Comparison of ENCODE assay signal across 8 cellular contexts in the genomic region with DNA sequence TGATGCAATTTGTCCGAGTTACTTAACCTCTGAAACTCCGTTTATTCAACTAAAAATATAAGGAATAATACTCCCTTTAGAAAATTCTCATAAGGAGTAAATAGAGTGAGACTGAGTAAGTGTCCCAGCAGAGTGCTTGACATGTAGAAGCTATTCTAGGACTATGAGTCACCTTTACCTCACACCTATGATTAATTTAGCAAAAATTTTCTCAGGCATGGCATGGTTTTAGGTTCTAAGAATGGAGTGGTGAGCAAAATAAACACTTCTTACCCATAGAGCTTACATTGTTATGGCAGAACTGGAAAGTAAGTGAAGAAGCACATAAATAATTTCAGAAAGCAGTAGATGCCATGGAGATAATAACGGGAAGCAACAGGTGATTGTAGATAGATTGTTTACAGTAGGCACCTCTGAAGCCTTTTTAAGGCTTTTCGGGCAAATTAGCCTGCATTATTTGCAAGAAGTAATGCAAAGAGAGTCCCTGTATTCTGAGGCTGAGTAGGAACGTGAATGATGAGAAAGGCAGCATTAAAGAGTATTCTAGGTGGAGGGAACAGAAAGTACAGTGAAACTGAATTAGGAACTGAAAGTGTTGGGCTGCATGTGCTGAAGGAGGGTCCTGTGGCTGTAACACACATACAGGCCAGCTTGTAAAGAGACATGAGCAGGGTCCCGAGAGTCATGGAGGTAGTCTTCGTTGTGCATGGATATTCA.
DNase-seq lines count a peak whose midpoint lies in the region; ATAC-seq, FAIRE-seq and TF ChIP-seq lines count a peak whose summit lies in the region.

No MANE protein-coding gene starts in this region.

- FAIRE-seq in GM12891 (lab: Jason Lieb, UNC) = peak; percentile 96

- POLR2A ChIA-PET in activated B cell treated with CpG ODN at 0.5 μM for 24 hours (lab: Charles Lee) = interaction anchor here (0.8 kb wide), 1 partner anchor 10 kb away, joined by 3 read pairs; no protein-coding TSS in a partner anchor

- TF ChIP-seq CTCF in activated B cell treated with CpG ODN at 0.5 μM for 24 hours (IDR thresholded peaks at IDR 0.05) = no peak
- no peak for TF ChIP-seq CTCF in osteocyte (IDR thresholded peaks at IDR 0.05)

- H3K4me1 Mint-ChIP-seq in activated B cell treated with CpG ODN at 0.5 μM for 24 hours = peaks cover 17% of the 10 kb centered on the region
- peaks cover 19% of the 10 kb centered on the region for H3K4me1 Mint-ChIP-seq in osteocyte (ENCODE audit: unreplicated experiment)
- H3K4me1 Mint-ChIP-seq in immature natural killer cell = no peaks in the 10 kb centered on the region

- H3K9me3 Mint-ChIP-seq in activated B cell treated with CpG ODN at 0.5 μM for 24 hours (no peaks in the 10 kb centered on the region), osteocyte (ENCODE audit: unreplicated experiment) (no peaks in the 10 kb centered on the region), immature natural killer cell (no peaks in the 10 kb centered on the region)

- peak overlapping the region; percentile 25 for H3K27ac Mint-ChIP-seq in activated B cell treated with CpG ODN at 0.5 μM for 24 hours
- H3K27ac Mint-ChIP-seq in osteocyte (ENCODE audit: unreplicated experiment) = peak overlapping the region; percentile 8
- no peak overlapping the region for H3K27ac Mint-ChIP-seq in immature natural killer cell

- intact Hi-C loops in activated B cell treated with CpG ODN at 0.5 μM for 24 hours (cut with micrococcal nuclease) = loop anchor here (5.0 kb wide), 2 partner anchors 400 to 670 kb away; a partner anchor contains a TSS

- TF ChIP-seq POLR2A in GM12891 (IDR thresholded peaks at IDR 0.05; ENCODE audit: low read depth, low read length) = no peak

- no peaks in the 10 kb centered on the region for H3K27me3 Mint-ChIP-seq in activated B cell treated with CpG ODN at 0.5 μM for 24 hours
- no peaks in the 10 kb centered on the region for H3K27me3 Mint-ChIP-seq in osteocyte (ENCODE audit: unreplicated experiment)
- H3K27me3 Mint-ChIP-seq in immature natural killer cell (ENCODE audit: low read depth in 3 of 3) = no peaks in the 10 kb centered on the region

- CTCF ChIA-PET in activated B cell treated with CpG ODN at 0.5 μM for 24 hours (lab: Charles Lee) = interaction anchor here (1.3 kb wide), 1 partner anchor 34 kb away, joined by 3 read pairs; no protein-coding TSS in a partner anchor

- H3K4me3 Mint-ChIP-seq in activated B cell treated with CpG ODN at 0.5 μM for 24 hours (peak overlapping the region; percentile 46), osteocyte (ENCODE audit: unreplicated experiment) (no peak overlapping the region), immature natural killer cell (no peak overlapping the region)

- H3K36me3 Mint-ChIP-seq in activated B cell treated with CpG ODN at 0.5 μM for 24 hours (ENCODE audit: low read depth) (no peaks in the 10 kb centered on the region), osteocyte (ENCODE audit: unreplicated experiment) (no peaks in the 10 kb centered on the region), immature natural killer cell (peaks cover 0 to 8% (median 3%) of the 10 kb centered on the region in 3 donors)

- peak; percentile 24 for DNase-seq in GM12891 (ENCODE audit: insufficient read length, low spot score)
- DNase-seq in activated B cell treated with CpG ODN at 0.5 μM for 24 hours = no peak
- no peak for DNase-seq in osteocyte (ENCODE audit: extremely low spot score, unreplicated experiment)
- DNase-seq in immature natural killer cell = no peak
- DNase-seq in midbrain (lab: John Stamatoyannopoulos, UW) = no peak
- DNase-seq in NCI-H1048 (lab: John Stamatoyannopoulos, UW) = no peak

- ATAC-seq in GM21390 (IDR thresholded peaks at IDR 0.05; ENCODE audit: unreplicated experiment) = peak; percentile 98
- ATAC-seq in HG03565 (IDR thresholded peaks at IDR 0.05; ENCODE audit: unreplicated experiment) = peak; percentile 98
- ATAC-seq in activated B cell treated with CpG ODN at 0.5 μM for 24 hours (ENCODE audit: low read depth) = peak; percentile 95

TF ChIP-seq in GM12891, 5 proteins besides CTCF, POLR2A, EP300 and RAD21:
- no peak for TF ChIP-seq TAF1 (IDR thresholded peaks at IDR 0.05; ENCODE audit: low read depth, low read length)
- TF ChIP-seq SPI1 (IDR thresholded peaks at IDR 0.05; ENCODE audit: low read depth, low read length) = peak; percentile 99
- peak; percentile 36; the same call in 1 of the 2 replicates for TF ChIP-seq POU2F2 (IDR thresholded peaks at IDR 0.05; ENCODE audit: low read depth, low read length)
- TF ChIP-seq PAX5 (IDR thresholded peaks at IDR 0.05; ENCODE audit: insufficient read depth, low read length, severe bottlenecking) = no peak
- 0 out of 2 replicates have a peak, but pooled peaks have one; percentile 23 for TF ChIP-seq POLR2AphosphoS5 (IDR thresholded peaks at IDR 0.05; ENCODE audit: low read depth, low read length)

Comparison
In these comparisons a context has a peak if more than half of its experiments do, and no peak if none do; other contexts are left out.
1. H3K27ac Mint-ChIP-seq: peak in activated B cell treated with CpG ODN at 0.5 μM for 24 hours (single experiment) and osteocyte (single experiment); none in immature natural killer cell (0 of 6).
2. Peak in every context shown above with its lines, with median percentiles within 50 percentile points of each other: ATAC-seq.